ENCODE assay signal across 12 cellular contexts in the genomic region with DNA sequence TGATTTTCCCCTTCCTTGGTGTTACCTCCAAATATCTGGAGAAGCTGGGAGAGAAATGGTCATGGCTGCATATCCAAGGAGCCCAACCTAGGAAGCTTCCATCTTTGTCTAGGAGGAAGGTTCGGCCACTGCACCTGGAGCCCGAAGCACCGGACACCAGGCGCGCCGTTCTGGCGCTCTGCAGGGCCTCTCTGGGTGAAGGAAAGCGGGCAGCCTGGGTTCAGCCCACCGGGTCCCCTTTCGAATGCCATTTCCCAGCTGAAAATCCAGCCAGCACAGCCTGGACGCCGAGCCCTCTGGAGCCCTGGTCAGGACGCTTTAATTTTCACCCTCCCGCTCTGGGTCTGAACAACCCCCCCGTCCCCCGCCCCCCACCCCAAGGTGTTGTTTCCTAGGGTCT. TPM values are rescaled to one million over a fixed set of nuclear protein-coding genes. Genes with fewer than 3 reads are reported as not detected.
DNase-seq lines count a peak whose midpoint lies in the region; ATAC-seq and TF ChIP-seq lines count a peak whose summit lies in the region.
"Had no signal": no experiment of that assay in that cellular context is flagged by ENCODE, and none has a peak within 500 bp of the region (broad histone marks: within the 10 kb centered on the region; RNA-seq: fewer than 3 reads in every experiment).

No MANE protein-coding gene starts in this region.

- DNase-seq in SK-N-SH (peak; percentile 27), dorsolateral prefrontal cortex (no peak), type B pancreatic cell (ENCODE audit: extremely low spot score, unreplicated experiment) (peak; percentile 67), NCI-H146 (lab: John Stamatoyannopoulos, UW) (no peak), A172 (ENCODE audit: low spot score) (no peak), natural killer cell (no peak)
- DNase-seq: 8988T, Calu3, NCI-H2029, NCI-H510A had no signal

- no peaks in the 10 kb centered on the region for H3K9me3 Mint-ChIP-seq in type B pancreatic cell
- H3K9me3 Mint-ChIP-seq in natural killer cell, result no peaks in the 10 kb centered on the region

- no peak for TF ChIP-seq RAD21 in SK-N-SH (IDR thresholded peaks at IDR 0.05; ENCODE audit: low read length)

- no peaks in the 10 kb centered on the region for H3K79me2 ChIP-seq in SK-N-SH (ENCODE audit: insufficient read depth)

- H3K4me1 Mint-ChIP-seq in type B pancreatic cell (ENCODE audit: unreplicated experiment) (peaks cover 13% of the 10 kb centered on the region), natural killer cell (peaks cover 24 to 28% of the 10 kb centered on the region in 2 donors)

- H3K36me3 ChIP-seq in SK-N-SH (replicated peaks in 1 of 2; ENCODE audit: control insufficient read depth in 1 of 2, insufficient read depth in 2 of 2, low read length in 1 of 2) (no peaks in the 10 kb centered on the region), iPS-18a (ENCODE audit: control insufficient read depth, low read depth, low read length) (no peaks in the 10 kb centered on the region)

- TF ChIP-seq CTCF in SK-N-SH (IDR thresholded peaks at IDR 0.05), result no peak
- TF ChIP-seq CTCF in dorsolateral prefrontal cortex (IDR thresholded peaks at IDR 0.05 in 54 of 56, conservative IDR thresholded peaks at IDR 0.05 in 2 of 56; ENCODE audit: low read depth in 1 of 56, partially characterized antibody in 56 of 56), result no peak
- no peak for TF ChIP-seq CTCF in type B pancreatic cell (conservative IDR thresholded peaks at IDR 0.05)
- TF ChIP-seq CTCF in natural killer cell (IDR thresholded peaks at IDR 0.05), result no peak

- intact Hi-C loops in dorsolateral prefrontal cortex (cut with DNase I) (loop anchor here (5.0 to 10.0 kb wide), 3 partner anchors 127 to 402 kb away; no protein-coding TSS in a partner anchor), natural killer cell (cut with micrococcal nuclease) (loop anchor here (10.0 kb wide), 1 partner anchor 200 kb away; the partner anchor contains the start of gene XRN2)

- no peak overlapping the region for H3K4me2 ChIP-seq in SK-N-SH

- no peaks in the 10 kb centered on the region for H4K20me1 ChIP-seq in SK-N-SH (ENCODE audit: insufficient read depth)

- H3K4me3 Mint-ChIP-seq in type B pancreatic cell (no peak overlapping the region), natural killer cell (no peak overlapping the region)

- H3K4me1 ChIP-seq in SK-N-SH (ENCODE audit: control insufficient read depth in 1 of 2, insufficient read depth in 2 of 2, low read depth in 1 of 2, low read length in 1 of 2) (peaks cover 0 to 21% of the 10 kb centered on the region in 2 experiments; a peak in 1 of 4 replicates), iPS-18a (ENCODE audit: control insufficient read depth, low read depth, low read length) (peaks cover 34% of the 10 kb centered on the region)

- H3K9me3 ChIP-seq in SK-N-SH (no peaks in the 10 kb centered on the region), iPS-18a (ENCODE audit: control insufficient read depth, low read depth, low read length) (no peaks in the 10 kb centered on the region)

- no peak overlapping the region for H3K27ac ChIP-seq in SK-N-SH (ENCODE audit: low read depth in 2 of 2, low read length in 1 of 2)
- peak overlapping the region in 1 of 59 donors; percentile 28 for H3K27ac ChIP-seq in dorsolateral prefrontal cortex
- no peak overlapping the region for H3K27ac ChIP-seq in iPS-18a (ENCODE audit: low read length)

- peaks cover 79% of the 10 kb centered on the region for H3K27me3 ChIP-seq in SK-N-SH (ENCODE audit: insufficient read depth)
- H3K27me3 ChIP-seq in dorsolateral prefrontal cortex, result peaks cover 0 to 87% (median 70%) of the 10 kb centered on the region in 45 donors
- peaks cover 97% of the 10 kb centered on the region for H3K27me3 ChIP-seq in iPS-18a (ENCODE audit: control insufficient read depth, insufficient read depth, low read length)

- H3F3A ChIP-seq in SK-N-SH (replicated peaks; ENCODE audit: insufficient read depth), result no peaks in the 10 kb centered on the region

- no peak overlapping the region for H3K27ac Mint-ChIP-seq in type B pancreatic cell
- no peak overlapping the region for H3K27ac Mint-ChIP-seq in natural killer cell

- H3K36me3 Mint-ChIP-seq in type B pancreatic cell (no peaks in the 10 kb centered on the region), natural killer cell (no peaks in the 10 kb centered on the region)

- ATAC-seq in SK-N-SH treated with all-trans-retinoic acid at 6 μM for 48 hours (no peak), natural killer cell (no peak)

- H3K27me3 Mint-ChIP-seq in type B pancreatic cell, result peaks cover 98% of the 10 kb centered on the region
- H3K27me3 Mint-ChIP-seq in natural killer cell (ENCODE audit: low read depth in 2 of 2), result peaks cover 52 to 59% of the 10 kb centered on the region in 2 donors

- no peaks in the 10 kb centered on the region for H3K9me2 ChIP-seq in SK-N-SH

- H3K9ac ChIP-seq in SK-N-SH, result no peak overlapping the region
- no peak overlapping the region for H3K9ac ChIP-seq in iPS-18a (ENCODE audit: low read length)

- TF ChIP-seq EP300 in SK-N-SH (IDR thresholded peaks at IDR 0.05; ENCODE audit: borderline replicate concordance in 1 of 2, low read depth in 1 of 2, low read length in 1 of 2), result no peak

- H3K4me3 ChIP-seq in SK-N-SH (ENCODE audit: low read depth in 2 of 2, low read length in 1 of 2), result no peak overlapping the region
- H3K4me3 ChIP-seq in dorsolateral prefrontal cortex, result peak overlapping the region in 36 of 59 donors; percentile 4 to 70 (median 51)
- peak overlapping the region; percentile 49 for H3K4me3 ChIP-seq in iPS-18a (ENCODE audit: low read length)

- H2AFZ ChIP-seq in SK-N-SH (ENCODE audit: low read depth), result no peak overlapping the region

- POLR2A ChIA-PET in SK-N-SH (lab: Yijun Ruan, JAX), result no interaction called here

- CTCF ChIA-PET in SK-N-SH (lab: Yijun Ruan, JAX), result interaction anchor here (1.0 kb wide), 1 partner anchor 401 kb away, joined by 4 read pairs; no protein-coding TSS in a partner anchor

- WGBS in SK-N-SH (ENCODE audit: low lambda C conversion rate), result 16% methylated on average over 12 of the region's 16 CpGs

TF ChIP-seq in SK-N-SH, 30 proteins besides CTCF, POLR2A, EP300 and RAD21 (continues in another document):
- TF ChIP-seq TAF1 (IDR thresholded peaks at IDR 0.05; ENCODE audit: borderline replicate concordance, low read depth, low read length) (no peak), ELF1 (IDR thresholded peaks at IDR 0.05) (no peak), EZH2phosphoT487 (IDR thresholded peaks at IDR 0.05; ENCODE audit: borderline replicate concordance, low read depth) (no peak), NFIC (IDR thresholded peaks at IDR 0.05; ENCODE audit: borderline replicate concordance) (no peak), TCF12 (IDR thresholded peaks at IDR 0.05) (no peak), RFX5 (IDR thresholded peaks at IDR 0.05; ENCODE audit: low read length) (no peak), USF2 (IDR thresholded peaks at IDR 0.05; ENCODE audit: borderline replicate concordance, low read depth, low read length) (no peak), JUND (IDR thresholded peaks at IDR 0.05) (no peak), MEF2A (IDR thresholded peaks at IDR 0.05; ENCODE audit: borderline replicate concordance, low read depth) (no peak), TEAD4 (IDR thresholded peaks at IDR 0.05; ENCODE audit: borderline replicate concordance, insufficient read depth) (no peak)

TF ChIP-seq in SK-N-SH treated with all-trans-retinoic acid at 6 μM for 48 hours, 23 proteins besides CTCF, POLR2A, EP300 and RAD21 (continues in another document):
- TF ChIP-seq BACH2 (CRISPR knock-in tag; IDR thresholded peaks at IDR 0.05; ENCODE audit: borderline replicate concordance) (no peak), ARNTL (CRISPR knock-in tag; IDR thresholded peaks at IDR 0.05; ENCODE audit: borderline replicate concordance, low read depth) (no peak), ZNF565 (CRISPR knock-in tag; conservative IDR thresholded peaks at IDR 0.05; ENCODE audit: low read depth) (no peak), ISL1 (CRISPR knock-in tag; IDR thresholded peaks at IDR 0.05) (no peak), SNAI2 (CRISPR knock-in tag; IDR thresholded peaks at IDR 0.05) (no peak), TOX (CRISPR knock-in tag; IDR thresholded peaks at IDR 0.05; ENCODE audit: borderline replicate concordance) (no peak), TCF4 (CRISPR knock-in tag; IDR thresholded peaks at IDR 0.05; ENCODE audit: borderline replicate concordance) (no peak), CSDC2 (CRISPR knock-in tag; IDR thresholded peaks at IDR 0.05) (no peak)
- TF ChIP-seq, protein P1, sequence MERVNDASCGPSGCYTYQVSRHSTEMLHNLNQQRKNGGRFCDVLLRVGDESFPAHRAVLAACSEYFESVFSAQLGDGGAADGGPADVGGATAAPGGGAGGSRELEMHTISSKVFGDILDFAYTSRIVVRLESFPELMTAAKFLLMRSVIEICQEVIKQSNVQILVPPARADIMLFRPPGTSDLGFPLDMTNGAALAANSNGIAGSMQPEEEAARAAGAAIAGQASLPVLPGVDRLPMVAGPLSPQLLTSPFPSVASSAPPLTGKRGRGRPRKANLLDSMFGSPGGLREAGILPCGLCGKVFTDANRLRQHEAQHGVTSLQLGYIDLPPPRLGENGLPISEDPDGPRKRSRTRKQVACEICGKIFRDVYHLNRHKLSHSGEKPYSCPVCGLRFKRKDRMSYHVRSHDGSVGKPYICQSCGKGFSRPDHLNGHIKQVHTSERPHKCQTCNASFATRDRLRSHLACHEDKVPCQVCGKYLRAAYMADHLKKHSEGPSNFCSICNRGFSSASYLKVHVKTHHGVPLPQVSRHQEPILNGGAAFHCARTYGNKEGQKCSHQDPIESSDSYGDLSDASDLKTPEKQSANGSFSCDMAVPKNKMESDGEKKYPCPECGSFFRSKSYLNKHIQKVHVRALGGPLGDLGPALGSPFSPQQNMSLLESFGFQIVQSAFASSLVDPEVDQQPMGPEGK (CRISPR knock-in tag; IDR thresholded peaks at IDR 0.05; ENCODE audit: borderline replicate concordance), result no peak

RNA-seq across cellular contexts. Expression of gene LINC00237, which starts 1.2 kb away (rescaled TPM):
- polyA plus RNA-seq in SK-N-SH (2012; rRNA removed), result not detected in 2 replicates
- polyA plus RNA-seq in SK-N-SH (2012; cell fraction: cytosol; rRNA removed), result not detected in 2 replicates
- polyA plus RNA-seq in SK-N-SH (2012; cell fraction: nucleus; rRNA removed), result not detected in 2 replicates
- total RNA-seq in dorsolateral prefrontal cortex (1 to 10 TPM in 72 of 120 experiments, under 1 TPM in 33, not detected in 15; 0.46 to 5.1 (median 1.4) TPM), type B pancreatic cell (ENCODE audit: low replicate concordance) (not detected in 2 replicates), natural killer cell (not detected)
- total RNA-seq in A172 (2014; rRNA removed; shearing (Covaris generic)), result not detected in 2 replicates
- total RNA-seq: Calu3 had no signal

RNA-seq across cellular contexts. Expression of gene KIZ, which starts 21.0 kb away (rescaled TPM):
- polyA plus RNA-seq in SK-N-SH (2012; rRNA removed), result 3.9 and 5.5 TPM in 2 replicates
- polyA plus RNA-seq in SK-N-SH (2012; cell fraction: cytosol; rRNA removed), result 4.6 and 5.3 TPM in 2 replicates
- 11.3 and 13.8 TPM in 2 replicates for polyA plus RNA-seq in SK-N-SH (2012; cell fraction: nucleus; rRNA removed)
- total RNA-seq in dorsolateral prefrontal cortex, result 10 to 100 TPM; 29.8 to 75.5 (median 45.9) TPM
- 13.8 and 15.5 TPM in 2 replicates for total RNA-seq in type B pancreatic cell (ENCODE audit: low replicate concordance)
- total RNA-seq in A172 (2014; rRNA removed; shearing (Covaris generic)), result 17.0 and 20.7 TPM in 2 replicates
- total RNA-seq in natural killer cell, result 10 to 100 TPM; 32.9 to 38.2 (median 35.3) TPM

Comparison
In these comparisons a context has a peak if more than half of its experiments do, and no peak if none do; other contexts are left out.
1. DNase-seq: peak in SK-N-SH (single experiment) and type B pancreatic cell (single experiment); none in dorsolateral prefrontal cortex (0 of 10), NCI-H146 (single experiment), A172 (single experiment) and natural killer cell (single experiment).
2. H3K4me3 ChIP-seq: peak in dorsolateral prefrontal cortex (36 of 59) and iPS-18a (single experiment); none in SK-N-SH (0 of 2).